ENCODE assay signal across 9 cellular contexts in genomic region chr6:28659250-28659566, GRCh38.
DNase-seq lines count a peak whose midpoint lies in the region; ATAC-seq and TF ChIP-seq lines count a peak whose summit lies in the region.
"Had no signal": no experiment of that assay in that cellular context is flagged by ENCODE, and none has a peak within 500 bp of the region (broad histone marks: within the 10 kb centered on the region; RNA-seq: fewer than 3 reads in every experiment).

No MANE protein-coding gene starts in this region.

- no peak for TF ChIP-seq CTCF in fibroblast of the aortic adventitia (IDR thresholded peaks at IDR 0.05; ENCODE audit: insufficient read depth, low read length)

- in situ Hi-C loops in SK-MEL-5 (cut with HindIII; ENCODE audit: low pct_unique_long_range_greater_than_20kb, low sequenced_read_pairs), result no loop called here

- no peak for ATAC-seq in stimulated activated naive CD8-positive, alpha-beta T cell treated with anti-CD3 and anti-CD28 coated beads, Interleukin-15, amount 100 ng/mL, for 72 hours
- no peak for ATAC-seq in HG02763 (IDR thresholded peaks at IDR 0.05; ENCODE audit: unreplicated experiment)

- H3K27ac Mint-ChIP-seq in stimulated activated naive CD8-positive, alpha-beta T cell treated with anti-CD3 and anti-CD28 coated beads, Interleukin-15, amount 100 ng/mL, for 72 hours, result no peak overlapping the region

- peak; percentile 45 for DNase-seq in NCI-H748 treated with DMSO at 0.1 percent for 48 hours (lab: John Stamatoyannopoulos, UW)
- DNase-seq in NCI-H748 (lab: John Stamatoyannopoulos, UW; ENCODE audit: unreplicated experiment), result no peak
- peak; percentile 6 for DNase-seq in SK-MEL-5 (ENCODE audit: low read depth, low spot score)
- no peak for DNase-seq in fibroblast of the aortic adventitia (ENCODE audit: low read depth)
- DNase-seq in stimulated activated naive CD8-positive, alpha-beta T cell treated with anti-CD3 and anti-CD28 coated beads, Interleukin-15, amount 100 ng/mL, for 72 hours, result no peak
- DNase-seq in amniotic stem cell (lab: John Stamatoyannopoulos, UW), result no peak
- no peak for DNase-seq in stimulated activated CD4-positive, alpha-beta T cell treated with anti-CD3 and anti-CD28 coated beads, Interleukin-15, amount 100 ng/mL, for 24 hours
- DNase-seq: RPMI8226 had no signal

- peaks cover 25% of the 10 kb centered on the region for H3K4me1 Mint-ChIP-seq in stimulated activated naive CD8-positive, alpha-beta T cell treated with anti-CD3 and anti-CD28 coated beads, Interleukin-15, amount 100 ng/mL, for 72 hours

- peaks cover 58% of the 10 kb centered on the region for H3K27me3 Mint-ChIP-seq in stimulated activated naive CD8-positive, alpha-beta T cell treated with anti-CD3 and anti-CD28 coated beads, Interleukin-15, amount 100 ng/mL, for 72 hours

- H3K4me3 Mint-ChIP-seq in stimulated activated naive CD8-positive, alpha-beta T cell treated with anti-CD3 and anti-CD28 coated beads, Interleukin-15, amount 100 ng/mL, for 72 hours, result peak overlapping the region; percentile 77

- H3K9me3 Mint-ChIP-seq in stimulated activated naive CD8-positive, alpha-beta T cell treated with anti-CD3 and anti-CD28 coated beads, Interleukin-15, amount 100 ng/mL, for 72 hours, result no peaks in the 10 kb centered on the region

- peak overlapping the region; percentile 64 for H3K4me3 ChIP-seq in fibroblast of the aortic adventitia (ENCODE audit: low read depth, low read length)

Comparison
In these comparisons a context has a peak if more than half of its experiments do, and no peak if none do; other contexts are left out.
1. DNase-seq: peak in NCI-H748 treated with DMSO at 0.1 percent for 48 hours (single experiment) and SK-MEL-5 (single experiment); none in NCI-H748 (single experiment), fibroblast of the aortic adventitia (single experiment), stimulated activated naive CD8-positive, alpha-beta T cell treated with anti-CD3 and anti-CD28 coated beads, Interleukin-15, amount 100 ng/mL, for 72 hours (0 of 2), amniotic stem cell (single experiment) and stimulated activated CD4-positive, alpha-beta T cell treated with anti-CD3 and anti-CD28 coated beads, Interleukin-15, amount 100 ng/mL, for 24 hours (single experiment).